27 cellular contexts compared by ENCODE assay signal in genomic region chr14:85293820-85294219, GRCh38.
"Had no signal": no experiment of that assay in that cellular context is flagged by ENCODE, and none has a peak within 500 bp of the region (broad histone marks: within the 10 kb centered on the region; RNA-seq: fewer than 3 reads in every experiment).

No MANE protein-coding gene starts in this region.

- H3K36me3 ChIP-seq: adrenal gland, SJCRH30 had no signal

- ATAC-seq: activated T-helper 17 cell treated with anti-CD3 and anti-CD28 coated beads, Interleukin-2, amount 50 U/mL, for 72 hours; Panc1 had no signal

- H3K27ac ChIP-seq: adrenal gland, RWPE1, SJCRH30 had no signal

- DNase-seq: activated CD4-positive, alpha-beta memory T cell treated with anti-CD3 and anti-CD28 coated beads, Interleukin-2, amount 10 ng/mL, durations not matched to agents 7 days and 5 days; activated CD4-positive, alpha-beta T cell treated with anti-CD3 and anti-CD28 coated beads, Interleukin-2, amount 50 U/mL, for 1 hour; activated CD4-positive, CD25-positive, alpha-beta regulatory T cell; activated gamma-delta T cell treated with Interleukin-2 at 50 U/mL for 16 hours; activated naive CD4-positive, alpha-beta T cell treated with anti-CD3 and anti-CD28 coated beads, Interleukin-2, amount 10 ng/mL, durations not matched to agents 7 days and 5 days; activated naive CD8-positive, alpha-beta T cell treated with anti-CD3 and anti-CD28 coated beads, Interleukin-2, amount 10 ng/mL, durations not matched to agents 7 days and 5 days; activated T-cell treated with anti-CD3 and anti-CD28 coated beads for 4 hours; activated T-cell treated with anti-CD3 and anti-CD28 coated beads, Interleukin-2, amount 50 U/mL, for 48 hours; adrenal gland; anterior cingulate cortex; Kasumi-1; KBM-7; NCI-H1105 treated with DMSO at 0.1 percent for 48 hours; NCI-H1436 treated with DMSO at 0.1 percent for 48 hours; NCI-H187 treated with DMSO at 0.1 percent for 48 hours; NCI-H2081 treated with DMSO at 0.1 percent for 48 hours; NCI-H446 treated with DMSO at 0.1 percent for 48 hours; NCI-H524 treated with DMSO at 0.1 percent for 48 hours; NCI-H748 treated with DMSO at 0.1 percent for 48 hours; Right ventricle myocardium superior; SJCRH30; T-helper 9 cell had no signal

- H3K36me3 Mint-ChIP-seq: activated naive CD4-positive, alpha-beta T cell treated with anti-CD3 and anti-CD28 coated beads, Interleukin-2, amount 10 ng/mL, durations not matched to agents 7 days and 5 days; activated naive CD8-positive, alpha-beta T cell treated with anti-CD3 and anti-CD28 coated beads, Interleukin-2, amount 10 ng/mL, durations not matched to agents 7 days and 5 days had no signal

- H3K4me3 Mint-ChIP-seq: activated CD4-positive, alpha-beta memory T cell treated with anti-CD3 and anti-CD28 coated beads, Interleukin-2, amount 10 ng/mL, durations not matched to agents 7 days and 5 days; activated naive CD4-positive, alpha-beta T cell treated with anti-CD3 and anti-CD28 coated beads, Interleukin-2, amount 10 ng/mL, durations not matched to agents 7 days and 5 days; activated naive CD8-positive, alpha-beta T cell treated with anti-CD3 and anti-CD28 coated beads, Interleukin-2, amount 10 ng/mL, durations not matched to agents 7 days and 5 days; activated T-helper 17 cell treated with anti-CD3 and anti-CD28 coated beads, Interleukin-2, amount 50 U/mL, for 72 hours; T-helper 1 cell treated with Interleukin-12 subunit alpha and Interleukin-12 subunit beta and Interleukin-4 antibody, amounts not matched to agents 30 μg/mL and 1 μg/mL, for 36 hours had no signal

- H3K4me1 Mint-ChIP-seq: activated CD4-positive, alpha-beta memory T cell treated with anti-CD3 and anti-CD28 coated beads, Interleukin-2, amount 10 ng/mL, durations not matched to agents 7 days and 5 days; activated naive CD4-positive, alpha-beta T cell treated with anti-CD3 and anti-CD28 coated beads, Interleukin-2, amount 10 ng/mL, durations not matched to agents 7 days and 5 days; activated naive CD8-positive, alpha-beta T cell treated with anti-CD3 and anti-CD28 coated beads, Interleukin-2, amount 10 ng/mL, durations not matched to agents 7 days and 5 days; activated T-helper 17 cell treated with anti-CD3 and anti-CD28 coated beads, Interleukin-2, amount 50 U/mL, for 72 hours had no signal

- H3K9me3 ChIP-seq: adrenal gland had no signal

- H3K27me3 ChIP-seq: adrenal gland, SJCRH30 had no signal

- FAIRE-seq: TTC549 had no signal

- H3K27me3 Mint-ChIP-seq: activated CD4-positive, alpha-beta memory T cell treated with anti-CD3 and anti-CD28 coated beads, Interleukin-2, amount 10 ng/mL, durations not matched to agents 7 days and 5 days; activated naive CD4-positive, alpha-beta T cell treated with anti-CD3 and anti-CD28 coated beads, Interleukin-2, amount 10 ng/mL, durations not matched to agents 7 days and 5 days; activated naive CD8-positive, alpha-beta T cell treated with anti-CD3 and anti-CD28 coated beads, Interleukin-2, amount 10 ng/mL, durations not matched to agents 7 days and 5 days; activated T-helper 17 cell treated with anti-CD3 and anti-CD28 coated beads, Interleukin-2, amount 50 U/mL, for 72 hours had no signal

- H3K27ac Mint-ChIP-seq: activated CD4-positive, alpha-beta memory T cell treated with anti-CD3 and anti-CD28 coated beads, Interleukin-2, amount 10 ng/mL, durations not matched to agents 7 days and 5 days; activated naive CD4-positive, alpha-beta T cell treated with anti-CD3 and anti-CD28 coated beads, Interleukin-2, amount 10 ng/mL, durations not matched to agents 7 days and 5 days; activated naive CD8-positive, alpha-beta T cell treated with anti-CD3 and anti-CD28 coated beads, Interleukin-2, amount 10 ng/mL, durations not matched to agents 7 days and 5 days; activated T-helper 17 cell treated with anti-CD3 and anti-CD28 coated beads, Interleukin-2, amount 50 U/mL, for 72 hours; T-helper 1 cell treated with Interleukin-12 subunit alpha and Interleukin-12 subunit beta and Interleukin-4 antibody, amounts not matched to agents 30 μg/mL and 1 μg/mL, for 36 hours had no signal

- H3K4me3 ChIP-seq: adrenal gland, SJCRH30 had no signal
